8 cellular contexts compared by ENCODE assay signal in the genomic region with DNA sequence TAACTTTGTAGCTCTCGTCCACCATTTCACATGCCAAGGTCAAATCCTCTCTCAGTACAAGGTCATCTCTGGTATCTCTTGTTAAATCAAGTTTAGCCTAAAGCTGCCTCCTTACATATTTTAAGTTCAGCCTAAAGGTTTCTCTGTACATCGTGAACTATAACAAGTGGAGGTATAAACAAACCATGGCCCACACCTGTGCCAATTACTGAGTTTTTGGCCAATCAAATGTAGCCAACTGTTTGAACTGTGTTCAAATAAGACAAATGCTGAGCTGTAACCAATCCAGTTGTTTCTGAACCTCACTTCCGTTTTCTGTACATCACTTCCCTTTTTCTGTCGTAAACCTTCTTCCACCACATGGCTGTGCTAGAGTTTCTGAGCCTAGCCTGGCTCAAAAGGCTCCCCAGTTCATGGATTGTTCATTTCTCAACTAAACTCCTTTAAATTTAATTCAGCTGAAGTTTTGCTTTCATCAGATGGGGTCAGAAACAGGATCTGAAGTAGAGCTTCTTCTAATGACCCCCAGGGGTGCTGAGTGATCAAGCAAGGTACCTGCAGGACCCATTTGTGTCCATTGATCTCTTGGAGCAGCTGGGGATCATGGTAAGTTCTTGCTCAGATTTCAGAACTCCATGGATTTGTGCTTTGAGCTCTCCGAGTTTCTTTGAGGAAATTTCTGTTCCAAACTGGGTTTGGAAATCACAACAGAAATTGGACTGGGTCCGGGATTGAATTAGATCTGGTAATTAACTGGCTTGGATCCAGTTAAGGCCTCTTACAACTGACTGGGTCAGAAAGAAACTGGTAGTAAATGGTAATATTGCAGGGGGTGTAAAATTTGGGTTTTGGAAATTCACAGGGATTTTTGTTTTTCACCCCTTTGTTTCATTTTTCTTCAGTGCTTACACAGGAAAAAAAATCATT. TPM values are rescaled to one million over a fixed set of nuclear protein-coding genes. Genes with fewer than 3 reads are reported as not detected.
DNase-seq lines count a peak whose midpoint lies in the region; ATAC-seq and TF ChIP-seq lines count a peak whose summit lies in the region.

No MANE protein-coding gene starts in this region.

- peaks cover 3% of the 10 kb centered on the region for H3K9me3 Mint-ChIP-seq in activated CD4-positive, alpha-beta T cell treated with anti-CD3 and anti-CD28 coated beads for 36 hours (ENCODE audit: low read depth)
- H3K9me3 Mint-ChIP-seq in stimulated activated naive B cell treated with anti-CD40 and anti-IgM and Interleukin-4, amounts not matched to agents 10 μg/mL and 1 μg/mL and 100 μg/mL, for 72 hours, result peaks cover 7% of the 10 kb centered on the region in 2 donors

- H4K20me1 ChIP-seq in mammary epithelial cell (ENCODE audit: insufficient read depth, low read length) (no peaks in the 10 kb centered on the region), GM23248 (ENCODE audit: insufficient read depth) (no peaks in the 10 kb centered on the region)

- H3K27me3 ChIP-seq in mammary epithelial cell (ENCODE audit: insufficient read depth, low read length) (no peaks in the 10 kb centered on the region), GM23248 (replicated peaks; ENCODE audit: insufficient read depth) (no peaks in the 10 kb centered on the region)

- no peaks in the 10 kb centered on the region for H3K4me1 ChIP-seq in mammary epithelial cell (ENCODE audit: insufficient read depth, low read length)
- no peaks in the 10 kb centered on the region for H3K4me1 ChIP-seq in GM23248 (ENCODE audit: insufficient read depth)

- H3K9ac ChIP-seq in mammary epithelial cell (ENCODE audit: insufficient read depth, low read length), result no peak overlapping the region
- no peak overlapping the region for H3K9ac ChIP-seq in GM23248

- DNase-seq in activated CD4-positive, alpha-beta T cell treated with anti-CD3 and anti-CD28 coated beads for 36 hours, result peak; percentile 52
- no peak for DNase-seq in activated CD4-positive, alpha-beta T cell treated with anti-CD3 and anti-CD28 coated beads for 1 hour
- peak; percentile 34 for DNase-seq in OCI-M2 (lab: John Stamatoyannopoulos, UW; ENCODE audit: unreplicated experiment)
- DNase-seq in mammary epithelial cell, result no peak
- peak; percentile 53 for DNase-seq in stimulated activated naive B cell treated with anti-CD40 and anti-IgM and Interleukin-4, amounts not matched to agents 10 μg/mL and 1 μg/mL and 100 μg/mL, for 72 hours
- DNase-seq in GM23248, result no peak
- no peak for DNase-seq in RWPE1 (ENCODE audit: low spot score)

- WGBS in mammary epithelial cell (ENCODE audit: low coverage, missing lambda C conversion rate), result 76% methylated on average over 4 of the region's 6 CpGs
- 78 to 82% methylated on average over 6 of the region's 6 CpGs for WGBS in GM23248 (ENCODE audit: low coverage in 1 of 2, low lambda C conversion rate in 2 of 2, missing lambda C conversion rate in 2 of 2), 2 experiments

- dilution Hi-C loops in mammary epithelial cell (cut with HindIII; ENCODE audit: low sequenced_read_pairs), result no loop called here

- H3K9me2 ChIP-seq in GM23248 (ENCODE audit: insufficient read depth), result no peaks in the 10 kb centered on the region

- H3K36me3 ChIP-seq in mammary epithelial cell (ENCODE audit: insufficient read depth, low read length), result no peaks in the 10 kb centered on the region
- no peaks in the 10 kb centered on the region for H3K36me3 ChIP-seq in GM23248 (ENCODE audit: low read depth)

- H3K4me3 Mint-ChIP-seq in activated CD4-positive, alpha-beta T cell treated with anti-CD3 and anti-CD28 coated beads for 36 hours, result peak overlapping the region; percentile 84
- peak overlapping the region; percentile 79 to 81 for H3K4me3 Mint-ChIP-seq in stimulated activated naive B cell treated with anti-CD40 and anti-IgM and Interleukin-4, amounts not matched to agents 10 μg/mL and 1 μg/mL and 100 μg/mL, for 72 hours

- peaks cover 31% of the 10 kb centered on the region for H3K4me1 Mint-ChIP-seq in activated CD4-positive, alpha-beta T cell treated with anti-CD3 and anti-CD28 coated beads for 36 hours
- peaks cover 16 to 36% of the 10 kb centered on the region in 2 donors for H3K4me1 Mint-ChIP-seq in stimulated activated naive B cell treated with anti-CD40 and anti-IgM and Interleukin-4, amounts not matched to agents 10 μg/mL and 1 μg/mL and 100 μg/mL, for 72 hours

- no peaks in the 10 kb centered on the region for H3K79me2 ChIP-seq in mammary epithelial cell (ENCODE audit: insufficient read depth, low read length)
- H3K79me2 ChIP-seq in GM23248 (ENCODE audit: insufficient read depth), result no peaks in the 10 kb centered on the region

- H3K4me2 ChIP-seq in mammary epithelial cell (ENCODE audit: insufficient read depth, low read depth, low read length) (no peak overlapping the region), GM23248 (ENCODE audit: unreplicated experiment) (no peak overlapping the region)

- H3K9me3 ChIP-seq in mammary epithelial cell (replicated peaks; ENCODE audit: insufficient read depth, low read length) (no peaks in the 10 kb centered on the region), GM23248 (ENCODE audit: low read depth) (no peaks in the 10 kb centered on the region)

- TF ChIP-seq CTCF in mammary epithelial cell (conservative IDR thresholded peaks at IDR 0.05 in 1 of 2, IDR thresholded peaks at IDR 0.05 in 1 of 2; ENCODE audit: extremely low read depth in 1 of 2, insufficient read depth in 1 of 2, low read depth in 1 of 2, low read length in 2 of 2), result no peak
- no peak for TF ChIP-seq CTCF in RWPE1 (conservative IDR thresholded peaks at IDR 0.05; ENCODE audit: low read depth)

- peak overlapping the region; percentile 95 for H3K27ac Mint-ChIP-seq in activated CD4-positive, alpha-beta T cell treated with anti-CD3 and anti-CD28 coated beads for 36 hours
- H3K27ac Mint-ChIP-seq in stimulated activated naive B cell treated with anti-CD40 and anti-IgM and Interleukin-4, amounts not matched to agents 10 μg/mL and 1 μg/mL and 100 μg/mL, for 72 hours, result peak overlapping the region; percentile 97

- BruUV-seq in mammary epithelial cell (replicated peaks; lab: Mats Ljungman, UMichigan), result no TSS peak

- intact Hi-C loops in activated CD4-positive, alpha-beta T cell treated with anti-CD3 and anti-CD28 coated beads for 36 hours (cut with DNase I, micrococcal nuclease), result loop anchor here (1.0 to 2.0 kb wide), 4 partner anchors 11 to 210 kb away; a partner anchor contains a TSS
- intact Hi-C loops in mammary epithelial cell (cut with micrococcal nuclease), result no loop called here

- H3K4me3 ChIP-seq in mammary epithelial cell (replicated peaks in 1 of 3; ENCODE audit: insufficient read depth in 1 of 3, low read depth in 2 of 3, low read length in 3 of 3) (no peak overlapping the region), GM23248 (no peak overlapping the region)

- ATAC-seq in activated CD4-positive, alpha-beta T cell treated with anti-CD3 and anti-CD28 coated beads for 36 hours, result peak; percentile 96
- ATAC-seq in HG02973 (IDR thresholded peaks at IDR 0.05; ENCODE audit: unreplicated experiment), result peak; percentile 85
- peak; percentile 97 for ATAC-seq in stimulated activated naive B cell treated with anti-CD40 and anti-IgM and Interleukin-4, amounts not matched to agents 10 μg/mL and 1 μg/mL and 100 μg/mL, for 72 hours (replicated peaks)

- CTCF ChIA-PET in activated CD4-positive, alpha-beta T cell treated with anti-CD3 and anti-CD28 coated beads for 36 hours (lab: Charles Lee), result interaction anchor here (0.6 to 4.2 kb wide), 14 partner anchors 8 to 447 kb away, joined by 3 to 17 read pairs (median 4); a partner anchor contains a TSS
- CTCF ChIA-PET in mammary epithelial cell (lab: Charles Lee; ENCODE audit: low non-redundant PET), result no interaction called here
- CTCF ChIA-PET in RWPE1 (lab: Yijun Ruan, JAX), result interaction anchor here (0.6 to 2.4 kb wide), 3 partner anchors 11 to 116 kb away, joined by 4 to 10 read pairs (median 5); no protein-coding TSS in a partner anchor

- in situ Hi-C loops in mammary epithelial cell (cut with MboI; ENCODE audit: low sequenced_read_pairs in 2 of 2), result no loop called here
- in situ Hi-C loops in GM23248 (cut with MboI), result no loop called here

- peaks cover 36% of the 10 kb centered on the region for H3K36me3 Mint-ChIP-seq in activated CD4-positive, alpha-beta T cell treated with anti-CD3 and anti-CD28 coated beads for 36 hours (ENCODE audit: low read depth)
- peaks cover 25 to 40% of the 10 kb centered on the region in 2 donors for H3K36me3 Mint-ChIP-seq in stimulated activated naive B cell treated with anti-CD40 and anti-IgM and Interleukin-4, amounts not matched to agents 10 μg/mL and 1 μg/mL and 100 μg/mL, for 72 hours

- H3K27ac ChIP-seq in mammary epithelial cell (ENCODE audit: insufficient read depth, low read depth, low read length), result no peak overlapping the region
- no peak overlapping the region for H3K27ac ChIP-seq in GM23248
- H3K27ac ChIP-seq in RWPE1, result no peak overlapping the region

- POLR2A ChIA-PET in activated CD4-positive, alpha-beta T cell treated with anti-CD3 and anti-CD28 coated beads for 36 hours (lab: Charles Lee), result interaction anchor here (0.6 to 3.1 kb wide), 7 partner anchors 9 to 124 kb away, joined by 3 to 24 read pairs (median 5); a partner anchor contains a TSS
- POLR2A ChIA-PET in RWPE1 (lab: Yijun Ruan, JAX; ENCODE audit: low non-redundant PET), result interaction anchor here (1.1 kb wide), 1 partner anchor 11 kb away, joined by 3 read pairs; a partner anchor contains a TSS

- no peaks in the 10 kb centered on the region for H3F3A ChIP-seq in GM23248 (ENCODE audit: insufficient read depth)

- H2AFZ ChIP-seq in mammary epithelial cell (ENCODE audit: low read depth, low read length), result peak overlapping the region; percentile 17
- H2AFZ ChIP-seq in GM23248, result no peak overlapping the region; the same call in 1 of the 2 replicates

- no peaks in the 10 kb centered on the region for H3K27me3 Mint-ChIP-seq in activated CD4-positive, alpha-beta T cell treated with anti-CD3 and anti-CD28 coated beads for 36 hours
- peaks cover 0 to 5% of the 10 kb centered on the region in 2 donors for H3K27me3 Mint-ChIP-seq in stimulated activated naive B cell treated with anti-CD40 and anti-IgM and Interleukin-4, amounts not matched to agents 10 μg/mL and 1 μg/mL and 100 μg/mL, for 72 hours

RNA-seq across cellular contexts. Expression of a gene that starts 11.0 kb away (rescaled TPM):
- 10 to 100 TPM; 45.9 to 47.7 TPM for total RNA-seq in activated CD4-positive, alpha-beta T cell treated with anti-CD3 and anti-CD28 coated beads for 36 hours
- total RNA-seq in mammary epithelial cell, result 10 to 100 TPM; 44.7 to 52.4 TPM
- polyA plus RNA-seq in mammary epithelial cell (69.6 TPM), GM23248 (2016; fragmentation: Nextera tagmentation; extraction: Ambion mirVana) (128 and 133 TPM in 2 replicates)
- 39.5 TPM for polyA minus RNA-seq in mammary epithelial cell
- total RNA-seq in GM23248 (2014; rRNA removed; shearing (Covaris generic)), result 60.3 and 80.8 TPM in 2 replicates

Comparison
In these comparisons a context has a peak if more than half of its experiments do, and no peak if none do; other contexts are left out.
1. DNase-seq: peak in activated CD4-positive, alpha-beta T cell treated with anti-CD3 and anti-CD28 coated beads for 36 hours (single experiment), OCI-M2 (single experiment) and stimulated activated naive B cell treated with anti-CD40 and anti-IgM and Interleukin-4, amounts not matched to agents 10 μg/mL and 1 μg/mL and 100 μg/mL, for 72 hours (single experiment); none in activated CD4-positive, alpha-beta T cell treated with anti-CD3 and anti-CD28 coated beads for 1 hour (single experiment), mammary epithelial cell (single experiment), GM23248 (single experiment) and RWPE1 (single experiment).
2. Peak in every context shown above with its lines, with median percentiles within 50 percentile points of each other: ATAC-seq.